In the genomic region with DNA sequence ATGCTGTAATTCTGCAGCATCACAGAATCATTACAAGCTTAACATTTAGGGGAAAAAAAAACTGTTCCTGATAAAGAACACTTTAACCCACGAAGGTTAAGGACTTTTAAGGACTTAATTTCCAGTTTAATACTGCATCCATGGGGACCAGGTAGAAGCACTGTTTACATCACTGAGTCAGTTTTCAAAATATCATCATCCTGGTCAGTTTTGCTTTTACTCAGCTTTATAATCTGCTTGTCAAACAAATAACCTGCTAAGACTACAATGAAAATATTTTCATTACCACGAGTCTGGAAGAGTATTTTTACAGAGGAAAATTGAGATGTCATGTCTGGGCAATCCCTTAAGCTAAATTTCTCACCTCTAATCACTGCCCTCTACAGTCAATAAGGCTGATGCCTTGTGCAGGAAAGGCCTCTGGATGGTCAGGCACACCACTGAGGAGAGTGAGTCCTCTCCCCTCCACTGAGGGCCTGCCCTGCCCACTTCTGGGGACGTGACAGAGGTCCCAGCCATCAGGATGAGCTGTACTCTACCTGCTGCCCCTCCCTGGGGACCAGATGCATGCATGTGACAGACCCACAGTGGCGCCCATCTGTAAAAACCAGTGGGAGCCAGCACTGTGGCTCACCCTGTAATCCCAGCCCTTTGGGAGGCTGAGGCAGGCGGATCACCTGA, we compare ENCODE assay signal across 2 cellular contexts.
TF ChIP-seq lines count a peak whose summit lies in the region.

No MANE protein-coding gene starts in this region.

TF ChIP-seq in SK-N-SH treated with all-trans-retinoic acid at 6 μM for 48 hours, 23 proteins besides CTCF, POLR2A, EP300 and RAD21 (continued from another document):
- TF ChIP-seq, protein P1, sequence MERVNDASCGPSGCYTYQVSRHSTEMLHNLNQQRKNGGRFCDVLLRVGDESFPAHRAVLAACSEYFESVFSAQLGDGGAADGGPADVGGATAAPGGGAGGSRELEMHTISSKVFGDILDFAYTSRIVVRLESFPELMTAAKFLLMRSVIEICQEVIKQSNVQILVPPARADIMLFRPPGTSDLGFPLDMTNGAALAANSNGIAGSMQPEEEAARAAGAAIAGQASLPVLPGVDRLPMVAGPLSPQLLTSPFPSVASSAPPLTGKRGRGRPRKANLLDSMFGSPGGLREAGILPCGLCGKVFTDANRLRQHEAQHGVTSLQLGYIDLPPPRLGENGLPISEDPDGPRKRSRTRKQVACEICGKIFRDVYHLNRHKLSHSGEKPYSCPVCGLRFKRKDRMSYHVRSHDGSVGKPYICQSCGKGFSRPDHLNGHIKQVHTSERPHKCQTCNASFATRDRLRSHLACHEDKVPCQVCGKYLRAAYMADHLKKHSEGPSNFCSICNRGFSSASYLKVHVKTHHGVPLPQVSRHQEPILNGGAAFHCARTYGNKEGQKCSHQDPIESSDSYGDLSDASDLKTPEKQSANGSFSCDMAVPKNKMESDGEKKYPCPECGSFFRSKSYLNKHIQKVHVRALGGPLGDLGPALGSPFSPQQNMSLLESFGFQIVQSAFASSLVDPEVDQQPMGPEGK (CRISPR knock-in tag; IDR thresholded peaks at IDR 0.05; ENCODE audit: borderline replicate concordance) = no peak
- TF ChIP-seq ZFP3 (CRISPR knock-in tag; IDR thresholded peaks at IDR 0.05) (no peak), GLIS3 (CRISPR knock-in tag; IDR thresholded peaks at IDR 0.05) (no peak), CREB5 (CRISPR knock-in tag; IDR thresholded peaks at IDR 0.05; ENCODE audit: low read depth) (no peak), CSDC2 (CRISPR knock-in tag; IDR thresholded peaks at IDR 0.05) (no peak), TOX (CRISPR knock-in tag; IDR thresholded peaks at IDR 0.05; ENCODE audit: borderline replicate concordance) (no peak), ARNTL (CRISPR knock-in tag; IDR thresholded peaks at IDR 0.05; ENCODE audit: borderline replicate concordance, low read depth) (no peak), ZC3H10 (CRISPR knock-in tag; IDR thresholded peaks at IDR 0.05) (no peak), OSR1 (CRISPR knock-in tag; IDR thresholded peaks at IDR 0.05) (no peak), ZNF565 (CRISPR knock-in tag; conservative IDR thresholded peaks at IDR 0.05; ENCODE audit: low read depth) (no peak), ZFP30 (CRISPR knock-in tag; IDR thresholded peaks at IDR 0.05) (no peak), POU6F1 (CRISPR knock-in tag; IDR thresholded peaks at IDR 0.05; ENCODE audit: borderline replicate concordance, low read depth) (no peak), BACH2 (CRISPR knock-in tag; IDR thresholded peaks at IDR 0.05; ENCODE audit: borderline replicate concordance) (no peak)
- TF ChIP-seq, protein P2, sequence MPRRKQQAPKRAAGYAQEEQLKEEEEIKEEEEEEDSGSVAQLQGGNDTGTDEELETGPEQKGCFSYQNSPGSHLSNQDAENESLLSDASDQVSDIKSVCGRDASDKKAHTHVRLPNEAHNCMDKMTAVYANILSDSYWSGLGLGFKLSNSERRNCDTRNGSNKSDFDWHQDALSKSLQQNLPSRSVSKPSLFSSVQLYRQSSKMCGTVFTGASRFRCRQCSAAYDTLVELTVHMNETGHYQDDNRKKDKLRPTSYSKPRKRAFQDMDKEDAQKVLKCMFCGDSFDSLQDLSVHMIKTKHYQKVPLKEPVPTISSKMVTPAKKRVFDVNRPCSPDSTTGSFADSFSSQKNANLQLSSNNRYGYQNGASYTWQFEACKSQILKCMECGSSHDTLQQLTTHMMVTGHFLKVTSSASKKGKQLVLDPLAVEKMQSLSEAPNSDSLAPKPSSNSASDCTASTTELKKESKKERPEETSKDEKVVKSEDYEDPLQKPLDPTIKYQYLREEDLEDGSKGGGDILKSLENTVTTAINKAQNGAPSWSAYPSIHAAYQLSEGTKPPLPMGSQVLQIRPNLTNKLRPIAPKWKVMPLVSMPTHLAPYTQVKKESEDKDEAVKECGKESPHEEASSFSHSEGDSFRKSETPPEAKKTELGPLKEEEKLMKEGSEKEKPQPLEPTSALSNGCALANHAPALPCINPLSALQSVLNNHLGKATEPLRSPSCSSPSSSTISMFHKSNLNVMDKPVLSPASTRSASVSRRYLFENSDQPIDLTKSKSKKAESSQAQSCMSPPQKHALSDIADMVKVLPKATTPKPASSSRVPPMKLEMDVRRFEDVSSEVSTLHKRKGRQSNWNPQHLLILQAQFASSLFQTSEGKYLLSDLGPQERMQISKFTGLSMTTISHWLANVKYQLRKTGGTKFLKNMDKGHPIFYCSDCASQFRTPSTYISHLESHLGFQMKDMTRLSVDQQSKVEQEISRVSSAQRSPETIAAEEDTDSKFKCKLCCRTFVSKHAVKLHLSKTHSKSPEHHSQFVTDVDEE (CRISPR knock-in tag; IDR thresholded peaks at IDR 0.05) = no peak
TF ChIP-seq in SK-N-SH treated with all-trans-retinoic acid at 6 μM for 48 hours: peak in this region for 0.

TF ChIP-seq in SK-N-SH, 30 proteins besides CTCF, POLR2A, EP300 and RAD21 (continued from another document):
- TF ChIP-seq, protein P3, sequence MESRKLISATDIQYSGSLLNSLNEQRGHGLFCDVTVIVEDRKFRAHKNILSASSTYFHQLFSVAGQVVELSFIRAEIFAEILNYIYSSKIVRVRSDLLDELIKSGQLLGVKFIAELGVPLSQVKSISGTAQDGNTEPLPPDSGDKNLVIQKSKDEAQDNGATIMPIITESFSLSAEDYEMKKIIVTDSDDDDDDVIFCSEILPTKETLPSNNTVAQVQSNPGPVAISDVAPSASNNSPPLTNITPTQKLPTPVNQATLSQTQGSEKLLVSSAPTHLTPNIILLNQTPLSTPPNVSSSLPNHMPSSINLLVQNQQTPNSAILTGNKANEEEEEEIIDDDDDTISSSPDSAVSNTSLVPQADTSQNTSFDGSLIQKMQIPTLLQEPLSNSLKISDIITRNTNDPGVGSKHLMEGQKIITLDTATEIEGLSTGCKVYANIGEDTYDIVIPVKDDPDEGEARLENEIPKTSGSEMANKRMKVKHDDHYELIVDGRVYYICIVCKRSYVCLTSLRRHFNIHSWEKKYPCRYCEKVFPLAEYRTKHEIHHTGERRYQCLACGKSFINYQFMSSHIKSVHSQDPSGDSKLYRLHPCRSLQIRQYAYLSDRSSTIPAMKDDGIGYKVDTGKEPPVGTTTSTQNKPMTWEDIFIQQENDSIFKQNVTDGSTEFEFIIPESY (IDR thresholded peaks at IDR 0.05; ENCODE audit: borderline replicate concordance, low read depth) = no peak
- TF ChIP-seq MEF2A (IDR thresholded peaks at IDR 0.05; ENCODE audit: borderline replicate concordance, low read depth) (no peak), SMC3 (IDR thresholded peaks at IDR 0.05; ENCODE audit: low read depth, low read length) (no peak), IRF3 (IDR thresholded peaks at IDR 0.05; ENCODE audit: low read depth, low read length) (no peak), NFIC (IDR thresholded peaks at IDR 0.05; ENCODE audit: borderline replicate concordance) (no peak), TEAD4 (IDR thresholded peaks at IDR 0.05; ENCODE audit: borderline replicate concordance, insufficient read depth) (no peak), NRF1 (IDR thresholded peaks at IDR 0.05; ENCODE audit: low read depth, low read length) (no peak), TAF1 (IDR thresholded peaks at IDR 0.05; ENCODE audit: borderline replicate concordance, low read depth, low read length) (no peak), SIN3A (IDR thresholded peaks at IDR 0.05; ENCODE audit: borderline replicate concordance, low read depth, low read length) (no peak), FOSL2 (IDR thresholded peaks at IDR 0.05; ENCODE audit: borderline replicate concordance, low read depth) (no peak), FOXJ3 (CRISPR knock-in tag; IDR thresholded peaks at IDR 0.05) (no peak), EZH2phosphoT487 (IDR thresholded peaks at IDR 0.05; ENCODE audit: borderline replicate concordance, low read depth) (no peak), RXRA (IDR thresholded peaks at IDR 0.05; ENCODE audit: borderline replicate concordance, low read depth) (no peak)
